24 cellular contexts compared by ENCODE assay signal in the genomic region with DNA sequence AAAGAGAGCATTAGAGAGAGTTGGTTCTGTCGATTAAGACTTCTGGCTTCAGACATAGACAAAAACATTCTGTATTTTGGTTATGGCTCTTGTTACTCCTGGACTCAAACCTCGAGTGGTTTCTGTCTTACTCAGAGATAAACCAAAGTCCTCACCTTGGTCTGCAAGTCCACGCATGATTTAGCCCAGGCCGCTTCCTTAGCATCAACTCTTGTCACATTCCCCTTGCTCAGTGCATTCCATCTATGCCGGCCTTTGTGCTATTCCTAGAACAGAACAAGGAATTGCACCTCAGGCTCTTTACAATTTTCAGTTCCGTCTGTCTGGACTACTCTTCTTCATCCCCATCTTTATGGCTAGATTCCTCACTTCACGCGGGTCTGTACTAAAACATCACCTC.
DNase-seq lines count a peak whose midpoint lies in the region; ATAC-seq, FAIRE-seq and TF ChIP-seq lines count a peak whose summit lies in the region.
"Had no signal": no experiment of that assay in that cellular context is flagged by ENCODE, and none has a peak within 500 bp of the region (broad histone marks: within the 10 kb centered on the region; RNA-seq: fewer than 3 reads in every experiment).

No MANE protein-coding gene starts in this region.

- in situ Hi-C loops in SK-MEL-5 (cut with HindIII; ENCODE audit: low pct_unique_long_range_greater_than_20kb, low sequenced_read_pairs): no loop called here

- peak; percentile 9 for DNase-seq in SK-MEL-5 (ENCODE audit: low read depth, low spot score)
- peak; percentile 39 to 79 for DNase-seq in trophoblast cell
- no peak for DNase-seq in frontal cortex (ENCODE audit: low spot score in 2 of 2)
- DNase-seq in PC-3: no peak
- DNase-seq in cortex of kidney (lab: John Stamatoyannopoulos, UW): no peak
- DNase-seq: activated CD4-positive, alpha-beta T cell treated with anti-CD3 and anti-CD28 coated beads for 1 hour; activated T-cell treated with anti-CD3 and anti-CD28 coated beads, Interleukin-2, amount 50 U/mL, for 4 hours; aorta; cerebellar nuclear complex; effector CD8-positive, alpha-beta T cell; KG1; kidney; NCI-H2029 treated with DMSO at 0.1 percent for 48 hours; NCI-H446; OCI-M1; psoas muscle; SHP77 treated with DMSO at 0.1 percent for 48 hours had no signal

- H4K12ac ChIP-seq in trophoblast cell (ENCODE audit: low read depth, low read length): no peak overlapping the region

- H3F3A ChIP-seq in PC-3 (ENCODE audit: low read length, unreplicated experiment): no peaks in the 10 kb centered on the region

- H3K4ac ChIP-seq in trophoblast cell (ENCODE audit: low read depth, low read length): no peak overlapping the region

- H3K79me1 ChIP-seq in trophoblast cell (ENCODE audit: low read length): peaks cover 10% of the 10 kb centered on the region

- ATAC-seq in GM18867 (IDR thresholded peaks at IDR 0.05; ENCODE audit: unreplicated experiment) (peak; percentile 62), HG02759 (IDR thresholded peaks at IDR 0.05; ENCODE audit: unreplicated experiment) (peak; percentile 67), PC-3 (no peak)
- ATAC-seq: activated T-cell treated with anti-CD3 and anti-CD28 coated beads, Interleukin-2, amount 50 U/mL, for 4 hours; gastroesophageal sphincter; psoas muscle; stimulated activated effector memory CD8-positive, alpha-beta T cell treated with anti-CD3 and anti-CD28 coated beads, Interleukin-12 subunit alpha, Interleukin-12 subunit beta, amount 100 ng/mL, for 72 hours had no signal

- H3K79me2 ChIP-seq in trophoblast cell (ENCODE audit: control insufficient read depth, insufficient read depth, low read length, poor library complexity) (no peaks in the 10 kb centered on the region), PC-3 (ENCODE audit: low read length) (no peaks in the 10 kb centered on the region)

- H3K27me3 ChIP-seq in trophoblast cell (ENCODE audit: insufficient read depth, low read length) (no peaks in the 10 kb centered on the region), PC-3 (ENCODE audit: low read length) (no peaks in the 10 kb centered on the region)
- H3K27me3 ChIP-seq: gastroesophageal sphincter, neutrophil had no signal

- no peak overlapping the region for H3K4me3 ChIP-seq in trophoblast cell (ENCODE audit: low read depth, low read length)
- no peak overlapping the region for H3K4me3 ChIP-seq in PC-3 (ENCODE audit: low read length)
- H3K4me3 ChIP-seq: gastroesophageal sphincter, psoas muscle had no signal

- no peak overlapping the region for H3K14ac ChIP-seq in trophoblast cell (ENCODE audit: low read length)

- peak overlapping the region; percentile 6 for H3K4me2 ChIP-seq in trophoblast cell (ENCODE audit: low read length)
- no peak overlapping the region for H3K4me2 ChIP-seq in PC-3 (ENCODE audit: low read length)

- H2AK5ac ChIP-seq in trophoblast cell (ENCODE audit: low read length): no peak overlapping the region

- intact Hi-C loops in PC-3 (cut with micrococcal nuclease): no loop called here

- no peak for FAIRE-seq in frontal cortex (lab: Jason Lieb, UNC)
- FAIRE-seq: H1, HTR-8/SVneo, kidney had no signal

- POLR2A ChIA-PET in PC-3 (lab: Charles Lee; ENCODE audit: unreplicated experiment): no interaction called here

- no peak overlapping the region for H3K18ac ChIP-seq in trophoblast cell (ENCODE audit: low read length)

- no CpG with 5 or more reads among the region's 8 CpGs for WGBS in trophoblast cell (ENCODE audit: extremely low coverage, insufficient coverage, insufficient read length)

- H3K36me3 ChIP-seq in trophoblast cell (ENCODE audit: control insufficient read depth in 1 of 2, insufficient read depth in 2 of 2, low read length in 2 of 2) (no peaks in the 10 kb centered on the region), PC-3 (ENCODE audit: low read depth, low read length) (no peaks in the 10 kb centered on the region)
- H3K36me3 ChIP-seq: gastroesophageal sphincter, neutrophil had no signal

- no peaks in the 10 kb centered on the region for H3K9me2 ChIP-seq in PC-3 (replicated peaks; ENCODE audit: low read length)

- H3K27ac ChIP-seq in trophoblast cell (ENCODE audit: low read depth, low read length): peak overlapping the region; percentile 73
- H3K27ac ChIP-seq in PC-3 (ENCODE audit: low read length): no peak overlapping the region
- H3K27ac ChIP-seq: gastroesophageal sphincter, neutrophil, psoas muscle had no signal

- no TSS peak for BruUV-seq in PC-3 (replicated peaks; lab: Mats Ljungman, UMichigan)

- TF ChIP-seq CTCF in PC-3 (conservative IDR thresholded peaks at IDR 0.05; ENCODE audit: low read depth, low read length): no peak

- no peaks in the 10 kb centered on the region for H4K20me1 ChIP-seq in PC-3 (ENCODE audit: low read length)

- peak overlapping the region; percentile 11 for H2BK5ac ChIP-seq in trophoblast cell (ENCODE audit: low read depth, low read length, poor library complexity)

- no peak overlapping the region for H4K8ac ChIP-seq in trophoblast cell (ENCODE audit: low read depth, low read length)

- peak overlapping the region; percentile 6 for H2BK12ac ChIP-seq in trophoblast cell (ENCODE audit: low read length)

- H3K4me1 ChIP-seq in trophoblast cell (ENCODE audit: control insufficient read depth in 1 of 2, insufficient read depth in 2 of 2, low read length in 2 of 2): peaks cover 3 to 11% of the 10 kb centered on the region in 2 experiments
- H3K4me1 ChIP-seq in PC-3 (ENCODE audit: insufficient read depth, low read length): peaks cover 7% of the 10 kb centered on the region
- H3K4me1 ChIP-seq: gastroesophageal sphincter, psoas muscle had no signal

- no peak overlapping the region for H3K9ac ChIP-seq in trophoblast cell (ENCODE audit: low read length)
- no peak overlapping the region for H3K9ac ChIP-seq in PC-3 (ENCODE audit: low read length)

- H3K9me3 ChIP-seq in trophoblast cell (ENCODE audit: insufficient read depth, low read depth, low read length): no peaks in the 10 kb centered on the region
- H3K9me3 ChIP-seq in PC-3 (ENCODE audit: low read length): no peaks in the 10 kb centered on the region
- H3K9me3 ChIP-seq: gastroesophageal sphincter, neutrophil, psoas muscle had no signal

- CTCF ChIA-PET in PC-3 (lab: Charles Lee): no interaction called here

- H4K91ac ChIP-seq in trophoblast cell (ENCODE audit: low read depth, low read length): peak overlapping the region; percentile 30

- H2AFZ ChIP-seq in trophoblast cell (ENCODE audit: insufficient read depth, low read length, poor library complexity) (no peak overlapping the region), PC-3 (ENCODE audit: low read length) (no peak overlapping the region)

- H2BK120ac ChIP-seq in trophoblast cell (ENCODE audit: insufficient read depth, low read length, poor library complexity): no peak overlapping the region

- no peak overlapping the region for H3K23ac ChIP-seq in trophoblast cell (ENCODE audit: low read length)

Comparison
In these comparisons a context has a peak if more than half of its experiments do, and no peak if none do; other contexts are left out.
1. DNase-seq: peak in SK-MEL-5 (single experiment) and trophoblast cell (2 of 2); none in frontal cortex (0 of 2), PC-3 (single experiment) and cortex of kidney (single experiment).